ENCODE assay signal across 1 cellular context in the genomic region with DNA sequence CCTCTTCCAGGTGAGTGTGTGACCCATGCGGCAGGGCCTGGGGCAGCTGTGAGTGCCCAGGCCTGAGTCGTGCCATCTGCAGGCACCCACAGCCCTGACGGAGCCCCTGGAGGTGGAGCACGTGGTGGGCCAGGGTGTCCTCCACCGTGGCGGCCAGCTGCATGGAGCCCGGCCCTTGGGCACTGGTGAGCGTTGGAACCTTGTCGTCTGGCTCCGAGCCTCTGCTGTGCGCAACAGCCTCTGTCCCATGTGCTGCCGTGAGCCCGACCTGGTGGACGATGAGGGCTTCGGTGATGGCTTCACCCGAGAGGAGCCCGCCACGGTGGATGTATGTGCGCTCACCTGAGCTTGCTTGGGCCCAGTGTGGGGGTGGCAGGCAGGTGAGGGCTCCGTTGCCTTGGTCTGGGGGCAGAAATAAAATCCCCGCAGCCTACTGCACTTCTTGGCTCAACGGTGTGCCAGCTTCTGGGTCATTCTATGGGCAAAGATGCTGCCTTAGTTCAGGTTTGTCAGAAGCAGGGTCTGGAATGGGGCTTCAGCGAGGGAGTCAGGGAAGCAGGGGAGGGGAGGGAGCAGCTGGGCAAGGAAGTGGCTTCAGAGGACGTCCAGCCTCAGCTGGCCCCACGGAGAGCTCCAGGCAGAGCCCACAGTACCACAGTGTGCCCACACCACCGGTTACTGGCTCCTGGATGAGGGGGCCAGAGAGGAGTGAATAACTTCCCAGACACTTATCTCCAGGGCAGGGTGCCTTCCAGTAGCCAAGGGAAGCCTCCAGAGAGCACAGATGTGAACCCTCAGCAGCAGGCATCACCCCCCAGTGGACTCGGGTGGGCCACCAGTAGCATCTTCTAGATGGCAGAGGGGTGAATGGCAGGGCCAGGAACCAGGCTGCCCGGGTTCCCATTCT.
TF ChIP-seq lines count a peak whose summit lies in the region.

No MANE protein-coding gene starts in this region.

TF ChIP-seq in neural cell, 6 proteins besides CTCF, POLR2A, EP300 and RAD21 (continued from another document):
- TF ChIP-seq EZH2 (IDR thresholded peaks at IDR 0.05; ENCODE audit: borderline replicate concordance, insufficient read depth, low read length, poor library complexity, severe bottlenecking): no peak
